Comparison of ENCODE assay signal across 8 cellular contexts in genomic region chr16:47018223-47018891, GRCh38. TPM values are rescaled to one million over a fixed set of nuclear protein-coding genes. Genes with fewer than 3 reads are reported as not detected.
DNase-seq lines count a peak whose midpoint lies in the region; ATAC-seq and TF ChIP-seq lines count a peak whose summit lies in the region.

No MANE protein-coding gene starts in this region.

- no peak overlapping the region for H2BK5ac ChIP-seq in mesendoderm (ENCODE audit: low read length)

- no peak overlapping the region for H4K8ac ChIP-seq in mesendoderm (ENCODE audit: low read depth, low read length)

- H3K4me3 ChIP-seq in brain microvascular endothelial cell (ENCODE audit: low read depth, low read length) (no peak overlapping the region), mesendoderm (ENCODE audit: low read length) (no peak overlapping the region)

- ATAC-seq in GM21515 (IDR thresholded peaks at IDR 0.05; ENCODE audit: unreplicated experiment) (peak; percentile 99), HG03565 (IDR thresholded peaks at IDR 0.05; ENCODE audit: unreplicated experiment) (peak; percentile 99)

- DNase-seq in NCI-H524 (lab: John Stamatoyannopoulos, UW) (peak; percentile 33 to 73), NCI-H524 treated with DMSO at 0.1 percent for 48 hours (lab: John Stamatoyannopoulos, UW) (no peak), RPMI8226 (peak; percentile 87), brain microvascular endothelial cell (peak; percentile 7), mesendoderm (peak; percentile 64), DMS153 treated with DMSO at 0.1 percent for 48 hours (lab: John Stamatoyannopoulos, UW; ENCODE audit: unreplicated experiment) (no peak)

- in situ Hi-C loops in brain microvascular endothelial cell (cut with HindIII; ENCODE audit: low pct_ligation_motif_present, low sequenced_read_pairs): no loop called here

- H3K79me1 ChIP-seq in mesendoderm (ENCODE audit: low read length): no peaks in the 10 kb centered on the region

- no CpG with 5 or more reads among the region's 14 CpGs for WGBS in mesendoderm (ENCODE audit: extremely low coverage, insufficient coverage, low lambda C conversion rate)

- H4K5ac ChIP-seq in mesendoderm (ENCODE audit: low read length): no peak overlapping the region

- H2BK120ac ChIP-seq in mesendoderm (ENCODE audit: low read depth, low read length): no peak overlapping the region

- H3K4me2 ChIP-seq in mesendoderm (ENCODE audit: low read length): no peak overlapping the region

- H3K27me3 ChIP-seq in brain microvascular endothelial cell (replicated peaks) (no peaks in the 10 kb centered on the region), mesendoderm (ENCODE audit: insufficient read depth, low read length, poor library complexity) (no peaks in the 10 kb centered on the region)

- no peak overlapping the region for H3K9ac ChIP-seq in mesendoderm (ENCODE audit: low read length)

- H3K23ac ChIP-seq in mesendoderm (ENCODE audit: low read length): no peak overlapping the region

- H3K18ac ChIP-seq in mesendoderm (ENCODE audit: low read length): no peak overlapping the region

- H3K36me3 ChIP-seq in brain microvascular endothelial cell (replicated peaks): no peaks in the 10 kb centered on the region
- no peaks in the 10 kb centered on the region for H3K36me3 ChIP-seq in mesendoderm (ENCODE audit: control insufficient read depth, insufficient read depth, low read length)

- H2AK5ac ChIP-seq in mesendoderm (ENCODE audit: low read length): no peak overlapping the region

- no peak overlapping the region for H2BK15ac ChIP-seq in mesendoderm (replicated peaks; ENCODE audit: low read depth)

- no peaks in the 10 kb centered on the region for H3K79me2 ChIP-seq in mesendoderm (ENCODE audit: control insufficient read depth, insufficient read depth, low read length)

- no peak overlapping the region for H3K4ac ChIP-seq in mesendoderm (ENCODE audit: low read depth, low read length)

- no peaks in the 10 kb centered on the region for H3K4me1 ChIP-seq in mesendoderm (ENCODE audit: control insufficient read depth, low read depth, low read length)

- no peak overlapping the region for H3K56ac ChIP-seq in mesendoderm (ENCODE audit: low read length)

- H3K27ac ChIP-seq in brain microvascular endothelial cell (no peak overlapping the region), mesendoderm (ENCODE audit: low read depth, low read length) (no peak overlapping the region)

- TF ChIP-seq CTCF in brain microvascular endothelial cell (IDR thresholded peaks at IDR 0.05; ENCODE audit: low read depth, low read length, missing control alignments): peak; percentile 59

RNA-seq across cellular contexts. Expression of gene DNAJA2, which starts 44.9 kb away (rescaled TPM):
- polyA plus RNA-seq in mesendoderm (2013, experiment 1 of 2): 52.3 TPM
- polyA plus RNA-seq in mesendoderm (2013, experiment 2 of 2): 52.5 TPM

Comparison
In these comparisons a context has a peak if more than half of its experiments do, and no peak if none do; other contexts are left out.
1. DNase-seq: peak in NCI-H524 (2 of 2), RPMI8226 (single experiment), brain microvascular endothelial cell (single experiment) and mesendoderm (single experiment); none in NCI-H524 treated with DMSO at 0.1 percent for 48 hours (single experiment) and DMS153 treated with DMSO at 0.1 percent for 48 hours (single experiment).